In genomic region chr13:73090116-73090811, GRCh38 we compare ENCODE assay signal across 8 cellular contexts. TPM values are rescaled to one million over a fixed set of nuclear protein-coding genes. Genes with fewer than 3 reads are reported as not detected.
DNase-seq lines count a peak whose midpoint lies in the region; ATAC-seq and TF ChIP-seq lines count a peak whose summit lies in the region.

No MANE protein-coding gene starts in this region.

- H3K27ac ChIP-seq in RWPE1: peak overlapping the region; percentile 85
- peak overlapping the region; percentile 83 for H3K27ac ChIP-seq in foreskin keratinocyte

- no peak overlapping the region for H3K4me3 Mint-ChIP-seq in stimulated activated memory B cell treated with anti-CD40 and anti-IgM and Interleukin-4, amounts not matched to agents 10 μg/mL and 1 μg/mL and 100 μg/mL, for 72 hours

- CTCF ChIA-PET in RWPE1 (lab: Yijun Ruan, JAX): interaction anchor here (0.6 kb wide), 1 partner anchor 72 kb away, joined by 3 read pairs; no protein-coding TSS in a partner anchor

- H3K27ac Mint-ChIP-seq in stimulated activated memory B cell treated with anti-CD40 and anti-IgM and Interleukin-4, amounts not matched to agents 10 μg/mL and 1 μg/mL and 100 μg/mL, for 72 hours: no peak overlapping the region

- H3K4me1 ChIP-seq in foreskin keratinocyte: peaks cover 4% of the 10 kb centered on the region

- H3K27me3 ChIP-seq in foreskin keratinocyte: no peaks in the 10 kb centered on the region

- TF ChIP-seq CTCF in RWPE1 (conservative IDR thresholded peaks at IDR 0.05; ENCODE audit: low read depth) (no peak), foreskin keratinocyte (conservative IDR thresholded peaks at IDR 0.05) (no peak)

- ATAC-seq in HG02885 (IDR thresholded peaks at IDR 0.05; ENCODE audit: poor library complexity, unreplicated experiment) (peak; percentile 50), foreskin keratinocyte (peak; percentile 99), HG03442 (IDR thresholded peaks at IDR 0.05; ENCODE audit: unreplicated experiment) (no peak)
- no peak for ATAC-seq in stimulated activated memory B cell treated with anti-CD40 and anti-IgM and Interleukin-4, amounts not matched to agents 10 μg/mL and 1 μg/mL and 100 μg/mL, for 72 hours

- H3K27me3 Mint-ChIP-seq in stimulated activated memory B cell treated with anti-CD40 and anti-IgM and Interleukin-4, amounts not matched to agents 10 μg/mL and 1 μg/mL and 100 μg/mL, for 72 hours: no peaks in the 10 kb centered on the region

- DNase-seq in DMS153 (lab: John Stamatoyannopoulos, UW) (peak; percentile 83), RWPE1 (ENCODE audit: low spot score) (peak; percentile 92), foreskin keratinocyte (peak; percentile 85 to 93), NCI-H1092 (lab: John Stamatoyannopoulos, UW) (no peak), cerebellar nuclear complex (lab: John Stamatoyannopoulos, UW) (no peak)

- POLR2A ChIA-PET in RWPE1 (lab: Yijun Ruan, JAX; ENCODE audit: low non-redundant PET): no interaction called here

- H3K36me3 Mint-ChIP-seq in stimulated activated memory B cell treated with anti-CD40 and anti-IgM and Interleukin-4, amounts not matched to agents 10 μg/mL and 1 μg/mL and 100 μg/mL, for 72 hours: no peaks in the 10 kb centered on the region

- H3K9me3 Mint-ChIP-seq in stimulated activated memory B cell treated with anti-CD40 and anti-IgM and Interleukin-4, amounts not matched to agents 10 μg/mL and 1 μg/mL and 100 μg/mL, for 72 hours: peaks cover 3% of the 10 kb centered on the region

- H3K4me1 Mint-ChIP-seq in stimulated activated memory B cell treated with anti-CD40 and anti-IgM and Interleukin-4, amounts not matched to agents 10 μg/mL and 1 μg/mL and 100 μg/mL, for 72 hours: no peaks in the 10 kb centered on the region

RNA-seq across cellular contexts. Expression of gene KLF5, which starts 31.5 kb away (rescaled TPM):
- 75.7 and 85.3 TPM in 2 replicates for total RNA-seq in foreskin keratinocyte
- 31.6 and 39.7 TPM in 2 replicates for polyA plus RNA-seq in foreskin keratinocyte

Comparison
In these comparisons a context has a peak if more than half of its experiments do, and no peak if none do; other contexts are left out.
1. DNase-seq: peak in DMS153 (single experiment), RWPE1 (single experiment) and foreskin keratinocyte (2 of 2); none in NCI-H1092 (single experiment) and cerebellar nuclear complex (0 of 2).
2. ATAC-seq: peak in HG02885 (single experiment) and foreskin keratinocyte (single experiment); none in HG03442 (single experiment) and stimulated activated memory B cell treated with anti-CD40 and anti-IgM and Interleukin-4, amounts not matched to agents 10 μg/mL and 1 μg/mL and 100 μg/mL, for 72 hours (single experiment).